Comparison of ENCODE assay signal across 8 cellular contexts in the genomic region with DNA sequence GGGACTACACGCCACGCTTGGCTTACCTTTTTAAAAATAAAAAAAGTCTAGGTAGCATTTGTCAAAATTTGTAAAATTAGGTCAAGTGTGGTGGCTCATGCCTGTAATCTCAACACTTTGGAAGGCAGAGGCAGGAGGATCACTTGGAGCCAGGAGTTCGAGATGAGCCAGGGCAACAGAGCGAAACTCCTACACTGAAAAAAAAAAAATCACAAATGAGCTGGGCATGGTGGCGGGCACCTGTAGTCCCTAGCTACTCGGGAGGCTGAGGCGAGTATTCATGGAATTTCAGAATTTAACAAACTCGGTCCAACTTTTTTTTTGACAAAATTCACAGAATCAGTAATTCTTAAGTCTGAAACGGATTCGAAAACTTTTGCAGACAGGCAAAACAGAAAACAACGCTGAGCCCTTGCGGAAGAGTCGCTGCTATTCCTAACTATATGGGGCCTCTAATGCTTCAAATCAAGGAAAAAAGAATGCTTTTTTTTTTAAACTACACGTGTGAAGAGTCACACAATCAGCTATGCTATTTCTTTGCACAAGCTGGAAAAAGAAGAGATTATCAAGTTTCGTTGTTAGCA.
DNase-seq lines count a peak whose midpoint lies in the region; ATAC-seq and TF ChIP-seq lines count a peak whose summit lies in the region.

No MANE protein-coding gene starts in this region.

- H3F3A ChIP-seq in OCI-LY1 (ENCODE audit: insufficient read depth, low read length), result no peaks in the 10 kb centered on the region

- peak overlapping the region; percentile 90 to 93 (median 92) for H3K4me3 Mint-ChIP-seq in CD4-positive, CD25-positive, alpha-beta regulatory T cell

- H3K9me3 ChIP-seq in CD4-positive, CD25-positive, alpha-beta regulatory T cell (ENCODE audit: control insufficient read depth in 2 of 2, low read length in 2 of 2), result no peaks in the 10 kb centered on the region
- H3K9me3 ChIP-seq in OCI-LY1 (ENCODE audit: low read length) (no peaks in the 10 kb centered on the region), endocrine pancreas (ENCODE audit: control insufficient read depth, low read length) (no peaks in the 10 kb centered on the region), neutrophil (no peaks in the 10 kb centered on the region)

- no peaks in the 10 kb centered on the region for H3K9me3 Mint-ChIP-seq in CD4-positive, CD25-positive, alpha-beta regulatory T cell

- no peak for TF ChIP-seq CTCF in OCI-LY1 (IDR thresholded peaks at IDR 0.05; ENCODE audit: low read length)
- no peak for TF ChIP-seq CTCF in neutrophil (IDR thresholded peaks at IDR 0.05)

- H2AFZ ChIP-seq in OCI-LY1 (ENCODE audit: low read length), result peak overlapping the region; percentile 22; the same call in 1 of the 2 replicates

- peaks cover 29 to 39% (median 30%) of the 10 kb centered on the region in 4 donors for H3K4me1 Mint-ChIP-seq in CD4-positive, CD25-positive, alpha-beta regulatory T cell

- peak overlapping the region; percentile 91 to 92 (median 92) for H3K27ac Mint-ChIP-seq in CD4-positive, CD25-positive, alpha-beta regulatory T cell

- peak overlapping the region; percentile 81 for H3K4me2 ChIP-seq in OCI-LY1 (ENCODE audit: low read length)

- H3K27ac ChIP-seq in CD4-positive, CD25-positive, alpha-beta regulatory T cell (ENCODE audit: insufficient read depth, low read length, poor library complexity, severe bottlenecking), result peak overlapping the region; percentile 74
- H3K27ac ChIP-seq in OCI-LY1 (ENCODE audit: low read depth, low read length, poor library complexity, severe bottlenecking) (peak overlapping the region; percentile 57), neutrophil (no peak overlapping the region)

- no peaks in the 10 kb centered on the region for H3K36me3 ChIP-seq in CD4-positive, CD25-positive, alpha-beta regulatory T cell (ENCODE audit: control insufficient read depth, insufficient read depth, low read length)
- 0 out of 2 replicates have a peak, but pooled peaks cover 4% of the 10 kb centered on the region for H3K36me3 ChIP-seq in OCI-LY1 (ENCODE audit: insufficient read depth, low read length)
- H3K36me3 ChIP-seq in endocrine pancreas (ENCODE audit: control insufficient read depth, insufficient read depth, low read length), result no peaks in the 10 kb centered on the region
- no peaks in the 10 kb centered on the region for H3K36me3 ChIP-seq in neutrophil

- no peak for ATAC-seq in CD4-positive, CD25-positive, alpha-beta regulatory T cell (ENCODE audit: low read depth in 2 of 2)
- ATAC-seq in HG03342 (IDR thresholded peaks at IDR 0.05; ENCODE audit: unreplicated experiment), result no peak

- H3K9me2 ChIP-seq in OCI-LY1 (ENCODE audit: low read depth, low read length), result no peaks in the 10 kb centered on the region

- H3K79me2 ChIP-seq in OCI-LY1 (ENCODE audit: insufficient read depth, low read length), result peaks cover 33% of the 10 kb centered on the region

- no peak for DNase-seq in CD4-positive, CD25-positive, alpha-beta regulatory T cell
- DNase-seq in NCI-H446 (lab: John Stamatoyannopoulos, UW), result no peak
- no peak for DNase-seq in posterior vena cava (ENCODE audit: low spot score)
- no peak for DNase-seq in kidney tubule cell (ENCODE audit: low spot score)

- H3K4me1 ChIP-seq in CD4-positive, CD25-positive, alpha-beta regulatory T cell (ENCODE audit: control insufficient read depth, insufficient read depth, low read length, poor library complexity, severe bottlenecking), result peaks cover 25% of the 10 kb centered on the region
- H3K4me1 ChIP-seq in OCI-LY1 (ENCODE audit: insufficient read depth, low read length, severe bottlenecking) (peaks cover 49% of the 10 kb centered on the region), endocrine pancreas (ENCODE audit: control insufficient read depth, insufficient read depth, low read length) (peaks cover 6% of the 10 kb centered on the region), neutrophil (ENCODE audit: control insufficient read depth in 1 of 2, insufficient read depth in 1 of 2, low read depth in 1 of 2, low read length in 1 of 2) (peaks cover 12 to 14% of the 10 kb centered on the region in 2 experiments)

- H3K9ac ChIP-seq in OCI-LY1 (ENCODE audit: low read length) (peak overlapping the region; percentile 81), endocrine pancreas (ENCODE audit: control insufficient read depth, insufficient read depth, low read length) (peak overlapping the region; percentile 45)

- no peaks in the 10 kb centered on the region for H3K36me3 Mint-ChIP-seq in CD4-positive, CD25-positive, alpha-beta regulatory T cell

- H4K20me1 ChIP-seq in OCI-LY1 (ENCODE audit: insufficient read depth, low read length), result no peaks in the 10 kb centered on the region

- peaks cover 5% of the 10 kb centered on the region for H3K27me3 Mint-ChIP-seq in CD4-positive, CD25-positive, alpha-beta regulatory T cell

- intact Hi-C loops in posterior vena cava (cut with DNase I), result no loop called here

- H3K27me3 ChIP-seq in CD4-positive, CD25-positive, alpha-beta regulatory T cell (ENCODE audit: control insufficient read depth, insufficient read depth, low read length), result no peaks in the 10 kb centered on the region
- H3K27me3 ChIP-seq in OCI-LY1 (ENCODE audit: insufficient read depth, low read length) (no peaks in the 10 kb centered on the region), endocrine pancreas (ENCODE audit: control insufficient read depth, insufficient read depth, low read length) (no peaks in the 10 kb centered on the region), neutrophil (peaks cover 64% of the 10 kb centered on the region)

- peak overlapping the region; percentile 84 for H3K4me3 ChIP-seq in CD4-positive, CD25-positive, alpha-beta regulatory T cell (ENCODE audit: low read depth, low read length)
- H3K4me3 ChIP-seq in OCI-LY1 (ENCODE audit: low read depth, low read length, poor library complexity, severe bottlenecking), result peak overlapping the region; percentile 78
- H3K4me3 ChIP-seq in endocrine pancreas (ENCODE audit: control insufficient read depth, insufficient read depth, low read length), result peak overlapping the region; percentile 81
- peak overlapping the region; percentile 69 to 71 for H3K4me3 ChIP-seq in neutrophil (ENCODE audit: low read depth in 1 of 2, low read length in 1 of 2)
